ENCODE assay signal across 8 cellular contexts in genomic region chr16:88781140-88782077, GRCh38. TPM values are rescaled to one million over a fixed set of nuclear protein-coding genes. Genes with fewer than 3 reads are reported as not detected.
A peak's percentile ranks its signal among the peaks of the same experiment; 100 is the strongest.
DNase-seq lines count a peak whose midpoint lies in the region; ATAC-seq and TF ChIP-seq lines count a peak whose summit lies in the region.

No MANE protein-coding gene starts in this region.

- peak overlapping the region; percentile 80 for H3K27ac Mint-ChIP-seq in activated B cell treated with CpG ODN at 0.5 μM for 24 hours

- H3K27me3 Mint-ChIP-seq in activated B cell treated with CpG ODN at 0.5 μM for 24 hours: no peaks in the 10 kb centered on the region

- DNase-seq in SIG-M5 treated with dmso at 0.1 percent for 504 hours (lab: John Stamatoyannopoulos, UW; ENCODE audit: unreplicated experiment) (peak; percentile 65), SIG-M5 (lab: John Stamatoyannopoulos, UW) (no peak), activated B cell treated with CpG ODN at 0.5 μM for 24 hours (peak; percentile 57), dedifferentiated amniotic fluid mesenchymal stem cell (ENCODE audit: extremely low spot score) (no peak), NCI-H1105 treated with DMSO at 0.1 percent for 48 hours (lab: John Stamatoyannopoulos, UW) (no peak)
- peak; percentile 53 for DNase-seq in effector CD4-positive, alpha-beta T cell
- DNase-seq in stimulated activated CD4-positive, alpha-beta T cell treated with anti-CD3 and anti-CD28 coated beads, Interleukin-2, amount 100 ng/mL, for 4 hours (ENCODE audit: low read depth): peak; percentile 71

- peak; percentile 66 for ATAC-seq in activated B cell treated with CpG ODN at 0.5 μM for 24 hours (ENCODE audit: low read depth)
- no peak for ATAC-seq in HG03521 (IDR thresholded peaks at IDR 0.05; ENCODE audit: unreplicated experiment)

- peak overlapping the region; percentile 85 for H3K4me3 Mint-ChIP-seq in activated B cell treated with CpG ODN at 0.5 μM for 24 hours

- peaks cover 58% of the 10 kb centered on the region for H3K4me1 Mint-ChIP-seq in activated B cell treated with CpG ODN at 0.5 μM for 24 hours

- intact Hi-C loops in activated B cell treated with CpG ODN at 0.5 μM for 24 hours (cut with micrococcal nuclease): loop anchor here (1.0 to 10.0 kb wide), 6 partner anchors 9 to 147 kb away; partner anchors contain the start of genes IL17C and MVD

- H3K9me3 Mint-ChIP-seq in activated B cell treated with CpG ODN at 0.5 μM for 24 hours: no peaks in the 10 kb centered on the region

- CTCF ChIA-PET in activated B cell treated with CpG ODN at 0.5 μM for 24 hours (lab: Charles Lee): interaction anchor here (0.7 to 3.8 kb wide), 11 partner anchors 11 to 77 kb away, joined by 3 to 45 read pairs (median 4); partner anchors contain the start of genes APRT, GALNS and TRAPPC2L

- peaks cover 2% of the 10 kb centered on the region for H3K36me3 Mint-ChIP-seq in activated B cell treated with CpG ODN at 0.5 μM for 24 hours (ENCODE audit: low read depth)

- TF ChIP-seq CTCF in activated B cell treated with CpG ODN at 0.5 μM for 24 hours (IDR thresholded peaks at IDR 0.05): no peak

- POLR2A ChIA-PET in activated B cell treated with CpG ODN at 0.5 μM for 24 hours (lab: Charles Lee): interaction anchor here (0.6 to 5.6 kb wide), 17 partner anchors 9 to 1162 kb away, joined by 3 to 52 read pairs (median 6); partner anchors contain the start of genes APRT, CDT1, CTU2 and CYBA

RNA-seq across cellular contexts. Expression of gene PIEZO1, which starts 3.6 kb away (rescaled TPM):
- 75.2 and 85.9 TPM in 2 replicates for total RNA-seq in activated B cell treated with CpG ODN at 0.5 μM for 24 hours

RNA-seq across cellular contexts. Expression of gene CDT1, which starts 22.2 kb away (rescaled TPM):
- total RNA-seq in activated B cell treated with CpG ODN at 0.5 μM for 24 hours: 4.3 and 5.5 TPM in 2 replicates

RNA-seq across cellular contexts. Expression of gene APRT, which starts 30.3 kb away (rescaled TPM):
- total RNA-seq in activated B cell treated with CpG ODN at 0.5 μM for 24 hours: 198 and 209 TPM in 2 replicates

Comparison
In these comparisons a context has a peak if more than half of its experiments do, and no peak if none do; other contexts are left out.
1. DNase-seq: peak in SIG-M5 treated with dmso at 0.1 percent for 504 hours (single experiment), activated B cell treated with CpG ODN at 0.5 μM for 24 hours (single experiment), effector CD4-positive, alpha-beta T cell (single experiment) and stimulated activated CD4-positive, alpha-beta T cell treated with anti-CD3 and anti-CD28 coated beads, Interleukin-2, amount 100 ng/mL, for 4 hours (single experiment); none in SIG-M5 (single experiment), dedifferentiated amniotic fluid mesenchymal stem cell (single experiment) and NCI-H1105 treated with DMSO at 0.1 percent for 48 hours (single experiment).